ENCODE assay signal across 9 cellular contexts in genomic region chr4:13640149-13640671, GRCh38. TPM values are rescaled to one million over a fixed set of nuclear protein-coding genes. Genes with fewer than 3 reads are reported as not detected.
DNase-seq lines count a peak whose midpoint lies in the region; ATAC-seq lines count a peak whose summit lies in the region.
"Had no signal": no experiment of that assay in that cellular context is flagged by ENCODE, and none has a peak within 500 bp of the region (broad histone marks: within the 10 kb centered on the region; RNA-seq: fewer than 3 reads in every experiment).

No MANE protein-coding gene starts in this region.

- no peak for ATAC-seq in HG03442 (IDR thresholded peaks at IDR 0.05; ENCODE audit: unreplicated experiment)
- ATAC-seq: left colon had no signal

- H3K4me3 ChIP-seq in H7 (ENCODE audit: insufficient read depth, low read depth, low read length) (no peak overlapping the region), skeletal muscle cell (ENCODE audit: low read depth, low read length) (no peak overlapping the region)

- H3K36me3 ChIP-seq in H7 (replicated peaks; ENCODE audit: control insufficient read depth, insufficient read depth, low read length) = no peaks in the 10 kb centered on the region

- in situ Hi-C loops in G401 (cut with HindIII; ENCODE audit: low sequenced_read_pairs) = no loop called here

- no peaks in the 10 kb centered on the region for H3K27me3 ChIP-seq in H7 (ENCODE audit: control insufficient read depth, insufficient read depth, low read length)

- peak; percentile 40 for DNase-seq in H7
- peak; percentile 45 for DNase-seq in RKO (ENCODE audit: low spot score)
- peak; percentile 42 for DNase-seq in fibroblast of peridontal ligament (ENCODE audit: extremely low read depth)
- DNase-seq in skeletal muscle cell (ENCODE audit: low read depth) = peak; percentile 98
- DNase-seq in G401 (ENCODE audit: low spot score) = no peak
- DNase-seq in DMS79 (lab: John Stamatoyannopoulos, UW) = no peak
- DNase-seq: left colon, NCI-H1930 had no signal

RNA-seq across cellular contexts. Expression of gene BOD1L1, which starts 12.7 kb away (rescaled TPM):
- total RNA-seq in H7 (2014; rRNA removed; shearing (Covaris generic)) = 11.4 and 25.1 TPM in 2 replicates
- 7.3 and 10.3 TPM in 2 replicates for total RNA-seq in G401 (2014; rRNA removed; shearing (Covaris generic))

Comparison
In these comparisons a context has a peak if more than half of its experiments do, and no peak if none do; other contexts are left out.
1. DNase-seq: peak in H7 (single experiment), RKO (single experiment), fibroblast of peridontal ligament (single experiment) and skeletal muscle cell (single experiment); none in G401 (single experiment) and DMS79 (single experiment).